ENCODE assay signal across 18 cellular contexts in the genomic region with DNA sequence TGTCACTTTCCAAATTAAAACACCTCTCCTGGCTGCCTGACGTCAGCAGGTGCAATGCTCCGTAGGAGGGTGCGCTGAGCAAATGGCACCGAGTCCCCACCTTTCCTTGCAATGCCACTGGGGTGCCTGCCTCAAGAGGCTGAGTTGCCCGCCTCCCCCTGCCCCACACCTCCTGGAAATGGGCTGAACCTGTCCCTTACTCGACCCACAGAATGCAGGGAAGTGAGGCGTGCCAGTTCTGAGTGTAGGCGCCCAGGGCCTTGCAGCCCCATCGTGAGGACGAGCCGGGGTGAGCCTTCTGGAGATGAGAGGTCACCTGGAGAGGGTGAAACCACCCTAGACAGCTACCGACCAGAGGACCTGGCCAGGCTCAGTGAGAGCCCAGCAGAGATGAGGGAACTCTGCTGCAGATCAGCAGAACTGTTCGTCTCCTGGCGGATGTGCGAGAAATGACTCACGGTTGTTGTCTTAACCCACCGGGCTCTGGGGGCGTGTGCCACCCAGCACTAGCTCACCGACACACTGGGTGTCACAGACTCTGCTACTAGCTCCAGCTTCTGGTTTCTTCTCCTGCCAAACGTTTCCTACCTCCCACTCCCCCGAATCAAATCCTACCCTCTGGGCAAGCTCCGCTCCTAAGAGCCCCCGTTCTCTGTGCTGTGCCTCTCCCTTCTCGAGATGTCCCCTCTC.
A peak's percentile ranks its signal among the peaks of the same experiment; 100 is the strongest.
DNase-seq lines count a peak whose midpoint lies in the region; ATAC-seq, FAIRE-seq and TF ChIP-seq lines count a peak whose summit lies in the region.
"Had no signal": no experiment of that assay in that cellular context is flagged by ENCODE, and none has a peak within 500 bp of the region (broad histone marks: within the 10 kb centered on the region; RNA-seq: fewer than 3 reads in every experiment).

No MANE protein-coding gene starts in this region.

- ATAC-seq in A549 (peak; percentile 47 to 66; a peak in 4 of 6 replicates), T-helper 17 cell (no peak), GM19324 (IDR thresholded peaks at IDR 0.05; ENCODE audit: low FRiP score, unreplicated experiment) (no peak), HG03025 (IDR thresholded peaks at IDR 0.05; ENCODE audit: low FRiP score, unreplicated experiment) (no peak)
- ATAC-seq: foreskin keratinocyte, left lobe of liver, pancreas had no signal

- H3K36me3 Mint-ChIP-seq in T-helper 17 cell (ENCODE audit: low read depth) = no peaks in the 10 kb centered on the region

- CTCF ChIA-PET in A549 (lab: Yijun Ruan, JAX) = no interaction called here

- FAIRE-seq in A549 (lab: Jason Lieb, UNC) = no peak
- FAIRE-seq: A204.1, pancreas had no signal

- H3K27ac Mint-ChIP-seq in T-helper 17 cell = peak overlapping the region; percentile 49

- H3K27me3 Mint-ChIP-seq in T-helper 17 cell = peaks cover 9% of the 10 kb centered on the region

- DNase-seq in SHP77 (lab: John Stamatoyannopoulos, UW) (peak; percentile 4 to 9), SHP77 treated with DMSO at 0.1 percent for 48 hours (lab: John Stamatoyannopoulos, UW) (no peak), A549 (ENCODE audit: low read depth in 1 of 2, low spot score in 1 of 2) (peak in 1 of 2 experiments; percentile 8), T-helper 17 cell (no peak), middle frontal gyrus (ENCODE audit: extremely low spot score, low spot score) (peak; percentile 4), hippocampal formation (lab: John Stamatoyannopoulos, UW) (no peak)
- DNase-seq: foreskin keratinocyte; KG1; NCI-H1436; SIG-M5; stimulated activated naive CD4-positive, alpha-beta T cell treated with Interleukin-2 at 50 U/mL for 16 hours; uterus had no signal

- H3K4me3 ChIP-seq in A549 = no peak overlapping the region
- H3K4me3 ChIP-seq: pancreas, uterus had no signal

- H3K9me3 ChIP-seq in A549 = no peaks in the 10 kb centered on the region; the same call in 2 of the 3 replicates
- H3K9me3 ChIP-seq in T-helper 17 cell (ENCODE audit: control insufficient read depth, low read length, poor library complexity, severe bottlenecking) = no peaks in the 10 kb centered on the region
- H3K9me3 ChIP-seq: pancreas, uterus had no signal

- no peak for TF ChIP-seq POLR2A in A549 (IDR thresholded peaks at IDR 0.05; ENCODE audit: low read length)

- TF ChIP-seq EP300 in A549 (IDR thresholded peaks at IDR 0.05) = no peak

- TF ChIP-seq CTCF in A549 (IDR thresholded peaks at IDR 0.05) = no peak

- no peak for TF ChIP-seq RAD21 in A549 (conservative IDR thresholded peaks at IDR 0.05 in 1 of 2, IDR thresholded peaks at IDR 0.05 in 1 of 2)

- 26% methylated on average over 23 of the region's 24 CpGs for WGBS in A549 (ENCODE audit: missing lambda C conversion rate)

- H3K27ac ChIP-seq in A549 = no peak overlapping the region
- H3K27ac ChIP-seq: C4-2B, foreskin keratinocyte, pancreas, uterus had no signal

- H3K4me2 ChIP-seq in A549 = no peak overlapping the region

- POLR2A ChIA-PET in A549 (lab: Yijun Ruan, JAX) = no interaction called here

- no peak overlapping the region for H3K4me3 Mint-ChIP-seq in T-helper 17 cell

- no peaks in the 10 kb centered on the region for H3K4me1 ChIP-seq in A549
- H3K4me1 ChIP-seq: foreskin keratinocyte, pancreas had no signal

- H3K4me1 Mint-ChIP-seq in T-helper 17 cell = peaks cover 2% of the 10 kb centered on the region

TF ChIP-seq in A549, 52 proteins besides CTCF, POLR2A, EP300 and RAD21:
- TF ChIP-seq ZNF302 (CRISPR knock-in tag; IDR thresholded peaks at IDR 0.05) = no peak
- TF ChIP-seq, protein P1, sequence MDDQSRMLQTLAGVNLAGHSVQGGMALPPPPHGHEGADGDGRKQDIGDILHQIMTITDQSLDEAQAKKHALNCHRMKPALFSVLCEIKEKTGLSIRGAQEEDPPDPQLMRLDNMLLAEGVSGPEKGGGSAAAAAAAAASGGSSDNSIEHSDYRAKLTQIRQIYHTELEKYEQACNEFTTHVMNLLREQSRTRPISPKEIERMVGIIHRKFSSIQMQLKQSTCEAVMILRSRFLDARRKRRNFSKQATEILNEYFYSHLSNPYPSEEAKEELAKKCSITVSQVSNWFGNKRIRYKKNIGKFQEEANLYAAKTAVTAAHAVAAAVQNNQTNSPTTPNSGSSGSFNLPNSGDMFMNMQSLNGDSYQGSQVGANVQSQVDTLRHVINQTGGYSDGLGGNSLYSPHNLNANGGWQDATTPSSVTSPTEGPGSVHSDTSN (IDR thresholded peaks at IDR 0.05) = no peak
- TF ChIP-seq, protein P2, sequence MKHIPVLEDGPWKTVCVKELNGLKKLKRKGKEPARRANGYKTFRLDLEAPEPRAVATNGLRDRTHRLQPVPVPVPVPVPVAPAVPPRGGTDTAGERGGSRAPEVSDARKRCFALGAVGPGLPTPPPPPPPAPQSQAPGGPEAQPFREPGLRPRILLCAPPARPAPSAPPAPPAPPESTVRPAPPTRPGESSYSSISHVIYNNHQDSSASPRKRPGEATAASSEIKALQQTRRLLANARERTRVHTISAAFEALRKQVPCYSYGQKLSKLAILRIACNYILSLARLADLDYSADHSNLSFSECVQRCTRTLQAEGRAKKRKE (CRISPR knock-in tag; IDR thresholded peaks at IDR 0.05; ENCODE audit: low read depth) = no peak
- no peak for TF ChIP-seq ZSCAN20 (CRISPR knock-in tag; IDR thresholded peaks at IDR 0.05)
- no peak for TF ChIP-seq HOXA7 (CRISPR knock-in tag; IDR thresholded peaks at IDR 0.05)
- no peak for TF ChIP-seq CHD2 (IDR thresholded peaks at IDR 0.05; ENCODE audit: low read length, partially characterized antibody)
- no peak for TF ChIP-seq MAFK (IDR thresholded peaks at IDR 0.05; ENCODE audit: partially characterized antibody)
- TF ChIP-seq EHF (CRISPR knock-in tag; IDR thresholded peaks at IDR 0.05) = no peak
- no peak for TF ChIP-seq CBX8 (IDR thresholded peaks at IDR 0.05)
- no peak for TF ChIP-seq RCOR1 (IDR thresholded peaks at IDR 0.05; ENCODE audit: low read depth, low read length)
- TF ChIP-seq, protein P3, sequence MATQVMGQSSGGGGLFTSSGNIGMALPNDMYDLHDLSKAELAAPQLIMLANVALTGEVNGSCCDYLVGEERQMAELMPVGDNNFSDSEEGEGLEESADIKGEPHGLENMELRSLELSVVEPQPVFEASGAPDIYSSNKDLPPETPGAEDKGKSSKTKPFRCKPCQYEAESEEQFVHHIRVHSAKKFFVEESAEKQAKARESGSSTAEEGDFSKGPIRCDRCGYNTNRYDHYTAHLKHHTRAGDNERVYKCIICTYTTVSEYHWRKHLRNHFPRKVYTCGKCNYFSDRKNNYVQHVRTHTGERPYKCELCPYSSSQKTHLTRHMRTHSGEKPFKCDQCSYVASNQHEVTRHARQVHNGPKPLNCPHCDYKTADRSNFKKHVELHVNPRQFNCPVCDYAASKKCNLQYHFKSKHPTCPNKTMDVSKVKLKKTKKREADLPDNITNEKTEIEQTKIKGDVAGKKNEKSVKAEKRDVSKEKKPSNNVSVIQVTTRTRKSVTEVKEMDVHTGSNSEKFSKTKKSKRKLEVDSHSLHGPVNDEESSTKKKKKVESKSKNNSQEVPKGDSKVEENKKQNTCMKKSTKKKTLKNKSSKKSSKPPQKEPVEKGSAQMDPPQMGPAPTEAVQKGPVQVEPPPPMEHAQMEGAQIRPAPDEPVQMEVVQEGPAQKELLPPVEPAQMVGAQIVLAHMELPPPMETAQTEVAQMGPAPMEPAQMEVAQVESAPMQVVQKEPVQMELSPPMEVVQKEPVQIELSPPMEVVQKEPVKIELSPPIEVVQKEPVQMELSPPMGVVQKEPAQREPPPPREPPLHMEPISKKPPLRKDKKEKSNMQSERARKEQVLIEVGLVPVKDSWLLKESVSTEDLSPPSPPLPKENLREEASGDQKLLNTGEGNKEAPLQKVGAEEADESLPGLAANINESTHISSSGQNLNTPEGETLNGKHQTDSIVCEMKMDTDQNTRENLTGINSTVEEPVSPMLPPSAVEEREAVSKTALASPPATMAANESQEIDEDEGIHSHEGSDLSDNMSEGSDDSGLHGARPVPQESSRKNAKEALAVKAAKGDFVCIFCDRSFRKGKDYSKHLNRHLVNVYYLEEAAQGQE (IDR thresholded peaks at IDR 0.05) = no peak
- no peak for TF ChIP-seq KDM1A (IDR thresholded peaks at IDR 0.05; ENCODE audit: low read depth)
- no peak for TF ChIP-seq RFX5 (IDR thresholded peaks at IDR 0.05)
- no peak for TF ChIP-seq NFE2L2 (conservative IDR thresholded peaks at IDR 0.05; ENCODE audit: low read length)

Comparison
In these comparisons a context has a peak if more than half of its experiments do, and no peak if none do; other contexts are left out.
1. DNase-seq: peak in SHP77 (2 of 2) and middle frontal gyrus (single experiment); none in SHP77 treated with DMSO at 0.1 percent for 48 hours (single experiment), T-helper 17 cell (0 of 3) and hippocampal formation (0 of 2).
2. ATAC-seq: peak in A549 (2 of 2); none in T-helper 17 cell (single experiment), GM19324 (single experiment) and HG03025 (single experiment).